Comparison of ENCODE assay signal across 8 cellular contexts in the genomic region with DNA sequence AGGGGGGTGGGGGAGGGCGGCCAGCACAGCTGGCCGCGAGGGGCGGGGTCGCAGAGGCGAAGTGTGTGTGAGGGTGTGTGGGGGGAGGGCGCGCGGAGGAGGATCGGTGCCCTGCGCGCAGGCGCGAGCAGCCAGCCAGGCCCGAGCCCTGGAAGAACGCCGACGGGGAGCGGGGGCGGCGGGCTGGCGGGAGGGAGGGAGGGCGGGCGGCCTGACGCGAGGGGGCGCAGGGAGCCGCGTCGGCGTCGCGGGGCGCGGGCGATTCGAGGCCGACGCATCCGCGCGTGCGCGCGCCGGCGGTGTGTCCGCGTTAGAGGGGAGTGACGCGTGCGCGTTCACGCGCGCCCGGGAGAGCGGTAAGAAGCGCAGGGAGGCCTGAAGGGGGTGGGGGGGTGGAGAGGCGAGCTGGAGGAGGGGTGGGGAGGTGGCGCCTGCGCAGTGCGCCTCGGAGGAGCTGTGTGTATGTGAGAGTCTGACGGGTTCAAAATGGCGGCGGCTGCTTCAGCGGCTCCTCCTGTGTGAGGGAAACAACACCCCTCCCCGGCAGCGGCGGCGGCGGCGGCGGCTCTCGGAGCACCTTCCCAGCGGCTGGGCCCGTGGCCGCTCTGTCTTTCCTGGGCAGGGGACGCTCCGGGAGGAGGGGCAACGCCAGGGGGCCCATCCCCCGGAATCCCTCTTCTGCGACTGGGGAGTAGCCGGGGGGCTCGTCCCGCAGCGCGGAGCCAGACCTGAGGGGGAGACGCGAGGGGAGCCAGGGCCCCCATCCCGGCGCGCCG. TPM values are rescaled to one million over a fixed set of nuclear protein-coding genes. Genes with fewer than 3 reads are reported as not detected.
DNase-seq lines count a peak whose midpoint lies in the region; ATAC-seq, FAIRE-seq and TF ChIP-seq lines count a peak whose summit lies in the region.

A gene (plus strand): TSS at position 463 of the 776 bp plus-strand sequence. CDS start 2,054 bp downstream, outside the sequence.

- H3K27ac ChIP-seq in C4-2B (peak within 1 kb of the TSS; percentile 96), HepG2 (ENCODE audit: extremely low read length, insufficient read depth, low read length) (peak within 1 kb of the TSS; percentile 76)

- FAIRE-seq in HepG2 (lab: Jason Lieb, UNC), result no peak

- H3K9ac ChIP-seq in HepG2 (ENCODE audit: insufficient read depth, low read depth, low read length), result peak within 1 kb of the TSS; percentile 92

- intact Hi-C loops in HepG2 (cut with micrococcal nuclease; ENCODE audit: unreplicated experiment), result loop anchor here (5.0 to 10.0 kb wide), 2 partner anchors 37 to 196 kb away; no protein-coding TSS in a partner anchor

- peak within 1 kb of the TSS; percentile 82 to 100 (median 86) for H3K4me3 ChIP-seq in HepG2 (replicated peaks in 1 of 3; ENCODE audit: insufficient read depth in 1 of 3, low read depth in 2 of 3, low read length in 3 of 3)

- H3K4me1 ChIP-seq in HepG2 (ENCODE audit: insufficient read depth, low read length), result peaks cover 56% of the 10 kb centered on the region

- 0% methylated on average over 18 of the region's 95 CpGs for WGBS in HepG2 (ENCODE audit: low lambda C conversion rate)

- ATAC-seq in GM19438 (IDR thresholded peaks at IDR 0.05; ENCODE audit: low read depth, unreplicated experiment) (peak; percentile 58), HG03571 (IDR thresholded peaks at IDR 0.05; ENCODE audit: unreplicated experiment) (peak; percentile 58), HepG2 (peak; percentile 83)

- no peak for TF ChIP-seq RAD21 in HepG2 (CRISPR knock-in tag; IDR thresholded peaks at IDR 0.05)

- no peak within 1 kb of the TSS for H2AFZ ChIP-seq in HepG2 (ENCODE audit: low read length)

- TF ChIP-seq CTCF in C4-2B (conservative IDR thresholded peaks at IDR 0.05) (peak; percentile 21), HepG2 (CRISPR knock-in tag; IDR thresholded peaks at IDR 0.05) (peak; percentile 47; the same call in 1 of the 2 replicates)

- no peaks in the 10 kb centered on the region for H3K27me3 ChIP-seq in HepG2 (ENCODE audit: control insufficient read depth in 1 of 2, insufficient read depth in 2 of 2, low read length in 2 of 2)

- BruUV-seq in HepG2 (replicated peaks; lab: Mats Ljungman, UMichigan), result no TSS peak

- peak within 1 kb of the TSS; percentile 61 for H3K4me2 ChIP-seq in HepG2 (ENCODE audit: low read depth, low read length)

- CTCF ChIA-PET in HepG2 (lab: Yijun Ruan, JAX; ENCODE audit: low intra/inter-chr PET ratio, low total read pairs), result no interaction called here

- H3K36me3 ChIP-seq in HepG2 (replicated peaks in 1 of 2; ENCODE audit: control insufficient read depth in 1 of 2, insufficient read depth in 2 of 2, low read length in 2 of 2), result 0 out of 5 replicates have a peak, but pooled peaks cover 0 to 3% of the 10 kb centered on the region in 2 experiments

- POLR2A ChIA-PET in HepG2 (lab: Yijun Ruan, JAX), result interaction anchor here (0.6 to 1.1 kb wide), 2 partner anchors 35 to 45 kb away, joined by 3 to 4 read pairs; no protein-coding TSS in a partner anchor

- peaks cover 43% of the 10 kb centered on the region for H3K79me2 ChIP-seq in HepG2 (ENCODE audit: insufficient read depth, low read length)

- H3K9me3 ChIP-seq in HepG2 (ENCODE audit: low read length), result no peaks in the 10 kb centered on the region

- TF ChIP-seq EP300 in HepG2 (IDR thresholded peaks at IDR 0.05; ENCODE audit: low read depth in 2 of 2, low read length in 2 of 2) (no peak), HepG2 (CRISPR knock-in tag; IDR thresholded peaks at IDR 0.05; ENCODE audit: borderline replicate concordance) (no peak)

- peaks cover 16% of the 10 kb centered on the region for H4K20me1 ChIP-seq in HepG2 (ENCODE audit: insufficient read depth, low read length)

- DNase-seq in NCI-H774 (lab: John Stamatoyannopoulos, UW) (peak; percentile 99), dermis blood vessel endothelial cell (peak; percentile 99), HepG2 (ENCODE audit: low spot score) (peak; percentile 93)
- peak; percentile 97 to 98 for DNase-seq in activated CD4-positive, alpha-beta T cell treated with anti-CD3 and anti-CD28 coated beads, Interleukin-2, amount 50 U/mL, for 48 hours
- DNase-seq in stimulated activated CD4-positive, alpha-beta T cell treated with anti-CD3 and anti-CD28 coated beads, Interleukin-2, amount 100 ng/mL, for 48 hours, result peak; percentile 93 to 98

- in situ Hi-C loops in HepG2 (cut with HindIII; ENCODE audit: extremely low pct_ligation_motif_present, low pct_unique_long_range_greater_than_20kb), result no loop called here

- peak; percentile 49 to 82; a peak in 3 of 4 replicates for TF ChIP-seq POLR2A in HepG2 (IDR thresholded peaks at IDR 0.05; ENCODE audit: insufficient read depth in 1 of 2, low read depth in 2 of 2, low read length in 2 of 2)

TF ChIP-seq in HepG2, 621 proteins besides CTCF, POLR2A, EP300 and RAD21 (continues in another document):
- TF ChIP-seq ZNF234 (CRISPR knock-in tag; conservative IDR thresholded peaks at IDR 0.05) (no peak), FOXA3 (CRISPR knock-in tag; IDR thresholded peaks at IDR 0.05) (peak; percentile 19; the same call in 1 of the 2 replicates), KLF6 (CRISPR knock-in tag; IDR thresholded peaks at IDR 0.05) (0 out of 2 replicates have a peak, but pooled peaks have one; percentile 46), CREB1 (IDR thresholded peaks at IDR 0.05) (peak; percentile 53; the same call in 1 of the 2 replicates), CREB1 (CRISPR knock-in tag; IDR thresholded peaks at IDR 0.05) (no peak), LCORL (IDR thresholded peaks at IDR 0.05) (no peak), LCORL (CRISPR knock-in tag; IDR thresholded peaks at IDR 0.05) (0 out of 2 replicates have a peak, but pooled peaks have one; percentile 27)
- TF ChIP-seq, protein P1, sequence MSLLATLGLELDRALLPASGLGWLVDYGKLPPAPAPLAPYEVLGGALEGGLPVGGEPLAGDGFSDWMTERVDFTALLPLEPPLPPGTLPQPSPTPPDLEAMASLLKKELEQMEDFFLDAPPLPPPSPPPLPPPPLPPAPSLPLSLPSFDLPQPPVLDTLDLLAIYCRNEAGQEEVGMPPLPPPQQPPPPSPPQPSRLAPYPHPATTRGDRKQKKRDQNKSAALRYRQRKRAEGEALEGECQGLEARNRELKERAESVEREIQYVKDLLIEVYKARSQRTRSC (CRISPR knock-in tag; IDR thresholded peaks at IDR 0.05; ENCODE audit: low read depth), result no peak
- TF ChIP-seq, protein P2, sequence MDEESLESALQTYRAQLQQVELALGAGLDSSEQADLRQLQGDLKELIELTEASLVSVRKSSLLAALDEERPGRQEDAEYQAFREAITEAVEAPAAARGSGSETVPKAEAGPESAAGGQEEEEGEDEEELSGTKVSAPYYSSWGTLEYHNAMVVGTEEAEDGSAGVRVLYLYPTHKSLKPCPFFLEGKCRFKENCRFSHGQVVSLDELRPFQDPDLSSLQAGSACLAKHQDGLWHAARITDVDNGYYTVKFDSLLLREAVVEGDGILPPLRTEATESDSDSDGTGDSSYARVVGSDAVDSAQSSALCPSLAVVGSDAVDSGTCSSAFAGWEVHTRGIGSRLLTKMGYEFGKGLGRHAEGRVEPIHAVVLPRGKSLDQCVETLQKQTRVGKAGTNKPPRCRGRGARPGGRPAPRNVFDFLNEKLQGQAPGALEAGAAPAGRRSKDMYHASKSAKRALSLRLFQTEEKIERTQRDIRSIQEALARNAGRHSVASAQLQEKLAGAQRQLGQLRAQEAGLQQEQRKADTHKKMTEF (CRISPR knock-in tag; IDR thresholded peaks at IDR 0.05), result peak; percentile 56; the same call in 1 of the 2 replicates

RNA-seq across cellular contexts. Expression of the gene that starts here (rescaled TPM):
- total RNA-seq in dermis blood vessel endothelial cell, result 55.1 and 58.5 TPM in 2 replicates
- 21.0 and 31.4 TPM in 2 replicates for total RNA-seq in HepG2 (2016; rRNA removed; fragmentation: Illumina TruSeq; extraction: Trizol)
- 7.4 and 8.4 TPM in 2 replicates for total RNA-seq in HepG2 (2016; cell fraction: cytosol; rRNA removed; fragmentation: Illumina TruSeq; extraction: Trizol; ENCODE audit: low read depth)
- 17.7 and 29.6 TPM in 2 replicates for total RNA-seq in HepG2 (2016; cell fraction: insoluble cytoplasmic fraction; rRNA removed; fragmentation: Illumina TruSeq; extraction: Trizol)
- total RNA-seq in HepG2 (2016; cell fraction: membrane; rRNA removed; fragmentation: Illumina TruSeq; extraction: Trizol), result 9.0 and 10.2 TPM in 2 replicates
- total RNA-seq in HepG2 (2016; cell fraction: nucleus; rRNA removed; fragmentation: Illumina TruSeq; extraction: Trizol), result 45.9 and 47.8 TPM in 2 replicates
- polyA plus RNA-seq in HepG2 (2011; rRNA removed), result 31.3 and 37.3 TPM in 2 replicates
- 18.3 and 18.5 TPM in 2 replicates for polyA plus RNA-seq in HepG2 (2011; cell fraction: cytosol; rRNA removed)
- 81.7 and 92.6 TPM in 2 replicates for polyA plus RNA-seq in HepG2 (2011; cell fraction: nucleus; rRNA removed)
- 21.6 and 22.9 TPM in 2 replicates for polyA plus RNA-seq in HepG2 (2012)
- polyA plus RNA-seq in HepG2 (2016; cell fraction: cytosol; fragmentation: Illumina TruSeq; extraction: Trizol; ENCODE audit: low read depth), result 1.5 and 1.9 TPM in 2 replicates
- polyA plus RNA-seq in HepG2 (2016; cell fraction: insoluble cytoplasmic fraction; fragmentation: Illumina TruSeq; extraction: Trizol; ENCODE audit: low read depth), result 14.9 and 18.8 TPM in 2 replicates
- polyA plus RNA-seq in HepG2 (2016; cell fraction: membrane; fragmentation: Illumina TruSeq; extraction: Trizol; ENCODE audit: low read depth), result 4.6 and 4.7 TPM in 2 replicates
- polyA plus RNA-seq in HepG2 (2016; cell fraction: nucleus; fragmentation: Illumina TruSeq; extraction: Trizol; ENCODE audit: insufficient read depth, low read depth), result 60.3 and 65.7 TPM in 2 replicates
- polyA minus RNA-seq in HepG2 (2011; rRNA and poly(A)+ RNA removed; ENCODE audit: low replicate concordance), result 64.9 and 123 TPM in 2 replicates
- polyA minus RNA-seq in HepG2 (2011; cell fraction: cytosol; rRNA and poly(A)+ RNA removed), result 23.3 and 29.3 TPM in 2 replicates
- 81.8 and 91.5 TPM in 2 replicates for polyA minus RNA-seq in HepG2 (2011; cell fraction: nucleus; rRNA and poly(A)+ RNA removed)

Comparison
In these comparisons a context has a peak if more than half of its experiments do, and no peak if none do; other contexts are left out.
1. Peak in every context shown above with its lines: DNase-seq, ATAC-seq, H3K4me3 ChIP-seq and H3K27ac ChIP-seq.